14 cellular contexts compared by ENCODE assay signal in genomic region chr12:3277261-3277943, GRCh38.
DNase-seq lines count a peak whose midpoint lies in the region; ATAC-seq and TF ChIP-seq lines count a peak whose summit lies in the region.
"Had no signal": no experiment of that assay in that cellular context is flagged by ENCODE, and none has a peak within 500 bp of the region (broad histone marks: within the 10 kb centered on the region; RNA-seq: fewer than 3 reads in every experiment).

No MANE protein-coding gene starts in this region.

- intact Hi-C loops in prostate gland (cut with DNase I) (loop anchor here (2.0 to 10.0 kb wide), 2 partner anchors 73 to 205 kb away; no protein-coding TSS in a partner anchor), spleen (cut with DNase I; ENCODE audit: low total_unique reads) (loop anchor here (5.0 kb wide), 1 partner anchor 140 kb away; no protein-coding TSS in a partner anchor)

- H3K27ac ChIP-seq in prostate gland (no peak overlapping the region), spleen (no peak overlapping the region)
- H3K27ac ChIP-seq: 22Rv1, GM23248 had no signal

- no peaks in the 10 kb centered on the region for H3K9me3 ChIP-seq in prostate gland
- no peaks in the 10 kb centered on the region for H3K9me3 ChIP-seq in spleen

- whole genome bisulfite sequencing in prostate gland = 49% methylated on average over 20 of the region's 20 CpGs
- WGBS in spleen, 5 donors = 88 to 91% (median 89%) methylated on average over 17 to 20 of the region's 20 CpGs

- TF ChIP-seq POLR2A in prostate gland (IDR thresholded peaks at IDR 0.05) (no peak), spleen (IDR thresholded peaks at IDR 0.05) (no peak)

- no peak overlapping the region for H3K4me3 ChIP-seq in prostate gland
- no peak overlapping the region for H3K4me3 ChIP-seq in spleen
- H3K4me3 ChIP-seq: GM23248 had no signal

- TF ChIP-seq CTCF in prostate gland (IDR thresholded peaks at IDR 0.05) (no peak), spleen (IDR thresholded peaks at IDR 0.05 in 8 of 11, conservative IDR thresholded peaks at IDR 0.05 in 3 of 11) (no peak)

- DNase-seq in DMS79 (lab: John Stamatoyannopoulos, UW) (peak; percentile 94), NCI-H2171 (lab: John Stamatoyannopoulos, UW) (peak; percentile 49), cerebellar cortex (ENCODE audit: low spot score) (peak; percentile 38), prostate gland (ENCODE audit: low spot score) (peak; percentile 63), spleen (no peak), SW480 (ENCODE audit: low spot score) (no peak)
- DNase-seq: CD8-positive, alpha-beta T cell; COR-L47; DMS153; GF-D8; GM23248 had no signal

- H3K27me3 ChIP-seq in prostate gland (replicated peaks; ENCODE audit: insufficient read depth) (no peaks in the 10 kb centered on the region), spleen (replicated peaks in 1 of 7) (peaks cover 0 to 26% (median 0%) of the 10 kb centered on the region in 7 donors)

- peaks cover 0 to 5% of the 10 kb centered on the region in 2 donors for H3K36me3 ChIP-seq in prostate gland
- peaks cover 0 to 24% (median 0%) of the 10 kb centered on the region in 6 donors for H3K36me3 ChIP-seq in spleen

- H3K4me1 ChIP-seq in prostate gland (replicated peaks) (peaks cover 10% of the 10 kb centered on the region), spleen (peaks cover 3 to 51% (median 35%) of the 10 kb centered on the region in 6 donors)

- ATAC-seq in HG02981 (IDR thresholded peaks at IDR 0.05; ENCODE audit: unreplicated experiment) (no peak), GM21526 (IDR thresholded peaks at IDR 0.05; ENCODE audit: low FRiP score, unreplicated experiment) (no peak)
- ATAC-seq: CD8-positive, alpha-beta T cell had no signal

Comparison
In these comparisons a context has a peak if more than half of its experiments do, and no peak if none do; other contexts are left out.
1. DNase-seq: peak in DMS79 (single experiment), NCI-H2171 (single experiment), cerebellar cortex (single experiment) and prostate gland (single experiment); none in spleen (single experiment) and SW480 (single experiment).